ENCODE assay signal across 16 cellular contexts in genomic region chr3:130029890-130030289, GRCh38. TPM values are rescaled to one million over a fixed set of nuclear protein-coding genes. Genes with fewer than 3 reads are reported as not detected.
"Had no signal": no experiment of that assay in that cellular context is flagged by ENCODE, and none has a peak within 500 bp of the region (broad histone marks: within the 10 kb centered on the region; RNA-seq: fewer than 3 reads in every experiment).

No MANE protein-coding gene starts in this region.

RNA-seq across cellular contexts. Expression of gene ALG1L2, which starts 51.7 kb away (rescaled TPM):
- total RNA-seq: omental fat pad, psoas muscle, sigmoid colon, smooth muscle cell, suprapubic skin, testis, transverse colon had no signal
- polyA plus RNA-seq: psoas muscle, right cardiac atrium, spleen, urinary bladder had no signal

RNA-seq across cellular contexts. Expression of gene TRH, which starts 55.4 kb away (rescaled TPM):
- total RNA-seq: naive thymus-derived CD8-positive, alpha-beta T cell; natural killer cell treated with Interleukin-12 subunit alpha and Interleukin-12 subunit beta and Interleukin-15 and Interleukin-18, amount 100 ng/mL, for 72 hours; osteocyte; psoas muscle; renal cortical epithelial cell; right cardiac atrium; right lobe of liver; sigmoid colon; smooth muscle cell; suprapubic skin; transverse colon; upper lobe of right lung had no signal
- polyA plus RNA-seq: naive thymus-derived CD8-positive, alpha-beta T cell; psoas muscle; right cardiac atrium; smooth muscle cell had no signal
